Comparison of ENCODE assay signal across 8 cellular contexts in the genomic region with DNA sequence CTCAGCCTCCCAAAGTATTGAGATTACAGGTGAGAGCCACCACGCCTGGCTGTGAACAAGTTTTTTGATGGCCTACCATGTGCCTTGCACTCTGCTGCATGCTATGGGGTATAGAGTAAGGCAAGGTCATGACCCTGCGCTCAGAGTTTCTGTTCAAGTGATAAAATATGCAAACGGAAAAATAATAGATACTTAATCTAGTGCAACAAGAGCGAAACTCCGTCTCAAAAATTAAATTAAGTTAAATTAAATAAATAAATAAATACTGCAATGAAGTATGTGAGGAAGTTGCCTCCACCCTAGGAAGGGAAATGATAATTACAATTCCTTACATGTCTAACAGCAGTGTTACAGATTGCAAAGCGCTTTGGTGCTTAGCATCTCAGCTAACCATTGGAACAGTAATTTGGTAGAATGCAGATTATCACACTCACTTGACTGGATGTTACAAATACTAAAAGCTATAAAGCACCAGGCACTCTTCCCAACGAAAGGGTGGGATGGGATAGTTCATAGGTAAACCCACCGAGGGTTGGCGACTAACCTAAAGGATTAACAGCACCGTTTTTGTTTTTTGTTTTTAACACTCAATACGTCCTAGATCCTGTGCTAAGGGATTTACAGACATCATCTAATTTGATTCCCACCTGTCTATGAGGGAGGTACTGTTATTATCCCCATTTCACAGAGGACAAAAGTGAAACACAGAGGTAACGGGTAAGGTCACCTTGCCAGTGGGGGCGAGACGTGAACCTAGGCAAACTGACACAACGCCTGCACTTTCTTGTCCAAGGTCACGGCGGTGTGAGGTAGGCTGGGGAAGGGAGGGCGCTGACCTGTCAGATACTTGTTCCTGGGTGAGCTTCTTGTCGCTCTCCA. TPM values are rescaled to one million over a fixed set of nuclear protein-coding genes. Genes with fewer than 3 reads are reported as not detected.
A peak's percentile ranks its signal among the peaks of the same experiment; 100 is the strongest.
DNase-seq lines count a peak whose midpoint lies in the region; ATAC-seq and TF ChIP-seq lines count a peak whose summit lies in the region.

No MANE protein-coding gene starts in this region.

- H2AFZ ChIP-seq in fibroblast of lung (ENCODE audit: low read length): peak overlapping the region; percentile 88

- no peak for TF ChIP-seq POLR2A in prostate gland (IDR thresholded peaks at IDR 0.05)

- intact Hi-C loops in prostate gland (cut with DNase I): no loop called here

- peak overlapping the region; percentile 86 for H3K9ac ChIP-seq in fibroblast of lung (ENCODE audit: insufficient read depth, low read length)

- ATAC-seq in HG03045 (IDR thresholded peaks at IDR 0.05; ENCODE audit: unreplicated experiment): no peak

- peak overlapping the region; percentile 83 for H3K4me2 ChIP-seq in fibroblast of lung (ENCODE audit: extremely low read depth, insufficient read depth, low read length)

- CTCF ChIA-PET in RWPE1 (lab: Yijun Ruan, JAX): interaction anchor here (0.7 kb wide), 1 partner anchor 18 kb away, joined by 3 read pairs; no protein-coding TSS in a partner anchor

- WGBS in prostate gland: 27% methylated on average over 19 of the region's 19 CpGs

- H3K27me3 ChIP-seq in fibroblast of lung (ENCODE audit: control insufficient read depth, insufficient read depth, low read length) (no peaks in the 10 kb centered on the region), prostate gland (replicated peaks; ENCODE audit: insufficient read depth) (no peaks in the 10 kb centered on the region)

- H3K79me2 ChIP-seq in fibroblast of lung (ENCODE audit: control insufficient read depth, insufficient read depth, low read length): peaks cover 23% of the 10 kb centered on the region

- POLR2A ChIA-PET in RWPE1 (lab: Yijun Ruan, JAX; ENCODE audit: low non-redundant PET): no interaction called here

- H3K36me3 ChIP-seq in fibroblast of lung (ENCODE audit: control insufficient read depth, insufficient read depth, low read length) (peaks cover 7% of the 10 kb centered on the region), prostate gland (no peaks in the 10 kb centered on the region)

- DNase-seq in GM12864 (ENCODE audit: low read depth): no peak
- DNase-seq in RWPE1 (ENCODE audit: low spot score): no peak
- DNase-seq in fibroblast of lung (ENCODE audit: low read depth in 2 of 2): no peak
- DNase-seq in prostate gland (ENCODE audit: low spot score): no peak
- no peak for DNase-seq in NCI-H1092 treated with DMSO at 0.1 percent for 48 hours (lab: John Stamatoyannopoulos, UW)
- no peak for DNase-seq in NCI-H128 (lab: John Stamatoyannopoulos, UW; ENCODE audit: unreplicated experiment)
- no peak for DNase-seq in NCI-H510A (lab: John Stamatoyannopoulos, UW)

- H4K20me1 ChIP-seq in fibroblast of lung (ENCODE audit: control insufficient read depth, extremely low read depth, insufficient read depth, low read length): no peaks in the 10 kb centered on the region

- H3K9me3 ChIP-seq in fibroblast of lung (ENCODE audit: control insufficient read depth, insufficient read depth, low read depth, low read length) (no peaks in the 10 kb centered on the region), prostate gland (no peaks in the 10 kb centered on the region)

- TF ChIP-seq CTCF in GM12864 (IDR thresholded peaks at IDR 0.05; ENCODE audit: low read depth, low read length, missing control alignments) (no peak), RWPE1 (conservative IDR thresholded peaks at IDR 0.05; ENCODE audit: low read depth) (no peak), fibroblast of lung (conservative IDR thresholded peaks at IDR 0.05 in 1 of 2, IDR thresholded peaks at IDR 0.05 in 1 of 2; ENCODE audit: low read depth in 1 of 2, low read length in 2 of 2) (no peak), prostate gland (IDR thresholded peaks at IDR 0.05) (no peak)

- H3K27ac ChIP-seq in RWPE1 (peak overlapping the region; percentile 80), fibroblast of lung (ENCODE audit: insufficient read depth, low read length) (peak overlapping the region; percentile 92), prostate gland (peak overlapping the region; percentile 49 to 52)

- H3K4me3 ChIP-seq in GM12864 (ENCODE audit: low read depth, low read length) (peak overlapping the region; percentile 80), fibroblast of lung (replicated peaks in 1 of 4; ENCODE audit: control extremely low read depth in 1 of 4, insufficient read depth in 1 of 4, low read depth in 3 of 4, low read length in 4 of 4) (peak overlapping the region; percentile 76 to 93 (median 91)), prostate gland (peak overlapping the region; percentile 78 to 86)

- H3K4me1 ChIP-seq in fibroblast of lung (ENCODE audit: control insufficient read depth, extremely low read depth, insufficient read depth, low read length): peaks cover 20% of the 10 kb centered on the region
- H3K4me1 ChIP-seq in prostate gland (replicated peaks): no peaks in the 10 kb centered on the region

RNA-seq across cellular contexts. Expression of a gene that starts 0.8 kb away (rescaled TPM):
- total RNA-seq in fibroblast of lung: 2.1 and 7.1 TPM in 2 replicates
- 9.7 and 25.5 TPM in 2 replicates for polyA plus RNA-seq in fibroblast of lung
- polyA plus RNA-seq in fibroblast of lung (2012): 5.1 and 16.0 TPM in 2 replicates
- 7.5 and 9.9 TPM in 2 replicates for polyA minus RNA-seq in fibroblast of lung (ENCODE audit: low replicate concordance)
- 10 to 100 TPM in 1 of 2 donors, 1 to 10 TPM in 1; 7.6 to 13.2 TPM for total RNA-seq in prostate gland

RNA-seq across cellular contexts. Expression of a gene that starts 38.8 kb away (rescaled TPM):
- total RNA-seq in fibroblast of lung (63.6 and 63.9 TPM in 2 replicates), prostate gland (100 to 1,000 TPM in 1 of 2 donors, 10 to 100 TPM in 1; 69.9 to 102 TPM)
- polyA plus RNA-seq in fibroblast of lung: 139 and 149 TPM in 2 replicates
- 76.9 and 96.1 TPM in 2 replicates for polyA plus RNA-seq in fibroblast of lung (2012)
- polyA minus RNA-seq in fibroblast of lung (ENCODE audit: low replicate concordance): 47.8 and 112 TPM in 2 replicates
